19 cellular contexts compared by ENCODE assay signal in genomic region chr14:61911534-61911933, GRCh38.
DNase-seq lines count a peak whose midpoint lies in the region; ATAC-seq lines count a peak whose summit lies in the region.
"Had no signal": no experiment of that assay in that cellular context is flagged by ENCODE, and none has a peak within 500 bp of the region (broad histone marks: within the 10 kb centered on the region; RNA-seq: fewer than 3 reads in every experiment).

No MANE protein-coding gene starts in this region.

- ATAC-seq in stimulated activated memory B cell treated with anti-CD40 and anti-IgM and Interleukin-4, amounts not matched to agents 10 μg/mL and 1 μg/mL and 100 μg/mL, for 72 hours, result peak; percentile 51
- no peak for ATAC-seq in HG03175 (IDR thresholded peaks at IDR 0.05; ENCODE audit: unreplicated experiment)
- ATAC-seq in HG03520 (IDR thresholded peaks at IDR 0.05; ENCODE audit: unreplicated experiment), result no peak
- ATAC-seq: activated T-cell treated with anti-CD3 and anti-CD28 coated beads, Interleukin-2, amount 50 U/mL, for 72 hours; foreskin keratinocyte; T-helper 17 cell; WTC11 had no signal

- DNase-seq in NCI-H1436 (lab: John Stamatoyannopoulos, UW), result peak; percentile 24
- no peak for DNase-seq in NCI-H1436 treated with DMSO at 0.1 percent for 48 hours (lab: John Stamatoyannopoulos, UW)
- peak; percentile 47 for DNase-seq in NCI-H146 (lab: John Stamatoyannopoulos, UW)
- peak; percentile 64 for DNase-seq in cerebellar cortex (ENCODE audit: low spot score)
- DNase-seq in SW480 (ENCODE audit: low spot score), result no peak
- DNase-seq: activated CD8-positive, alpha-beta memory T cell treated with anti-CD3 and anti-CD28 coated beads for 24 hours; activated T-cell treated with anti-CD3 and anti-CD28 coated beads, Interleukin-2, amount 50 U/mL, for 72 hours; DND-41; foreskin keratinocyte; mesendoderm; nephron progenitor cell; stimulated activated CD4-positive, alpha-beta T cell treated with anti-CD3 and anti-CD28 coated beads, Interleukin-12 subunit alpha, Interleukin-12 subunit beta, amount 100 ng/mL, for 4 hours; T-helper 17 cell had no signal

- peaks cover 15% of the 10 kb centered on the region for H3K4me1 Mint-ChIP-seq in stimulated activated memory B cell treated with anti-CD40 and anti-IgM and Interleukin-4, amounts not matched to agents 10 μg/mL and 1 μg/mL and 100 μg/mL, for 72 hours
- H3K4me1 Mint-ChIP-seq: WTC11 had no signal

- no peaks in the 10 kb centered on the region for H3K27me3 Mint-ChIP-seq in stimulated activated memory B cell treated with anti-CD40 and anti-IgM and Interleukin-4, amounts not matched to agents 10 μg/mL and 1 μg/mL and 100 μg/mL, for 72 hours

- H3K4me3 Mint-ChIP-seq in stimulated activated memory B cell treated with anti-CD40 and anti-IgM and Interleukin-4, amounts not matched to agents 10 μg/mL and 1 μg/mL and 100 μg/mL, for 72 hours, result no peak overlapping the region
- H3K4me3 Mint-ChIP-seq: activated T-cell treated with anti-CD3 and anti-CD28 coated beads, Interleukin-2, amount 50 U/mL, for 72 hours; dendritic cell treated with granulocyte-macrophage colony-stimulating factor and Interleukin-4, amounts not matched to agents 40 ng/mL and 50 ng/mL, for 4 days; nephron progenitor cell; T-helper 17 cell; WTC11 had no signal

- H3K9me3 Mint-ChIP-seq in stimulated activated memory B cell treated with anti-CD40 and anti-IgM and Interleukin-4, amounts not matched to agents 10 μg/mL and 1 μg/mL and 100 μg/mL, for 72 hours, result no peaks in the 10 kb centered on the region
- H3K9me3 Mint-ChIP-seq: activated T-cell treated with anti-CD3 and anti-CD28 coated beads, Interleukin-2, amount 50 U/mL, for 72 hours; brain; dendritic cell treated with granulocyte-macrophage colony-stimulating factor and Interleukin-4, amounts not matched to agents 40 ng/mL and 50 ng/mL, for 4 days; nephron progenitor cell; WTC11 had no signal

- H3K27ac Mint-ChIP-seq in stimulated activated memory B cell treated with anti-CD40 and anti-IgM and Interleukin-4, amounts not matched to agents 10 μg/mL and 1 μg/mL and 100 μg/mL, for 72 hours, result no peak overlapping the region
- H3K27ac Mint-ChIP-seq: activated T-cell treated with anti-CD3 and anti-CD28 coated beads, Interleukin-2, amount 50 U/mL, for 72 hours; dendritic cell treated with granulocyte-macrophage colony-stimulating factor and Interleukin-4, amounts not matched to agents 40 ng/mL and 50 ng/mL, for 4 days; nephron progenitor cell; T-helper 17 cell; WTC11 had no signal

- no peaks in the 10 kb centered on the region for H3K36me3 Mint-ChIP-seq in stimulated activated memory B cell treated with anti-CD40 and anti-IgM and Interleukin-4, amounts not matched to agents 10 μg/mL and 1 μg/mL and 100 μg/mL, for 72 hours
- H3K36me3 Mint-ChIP-seq: brain, WTC11 had no signal

Comparison
In these comparisons a context has a peak if more than half of its experiments do, and no peak if none do; other contexts are left out.
1. DNase-seq: peak in NCI-H1436 (single experiment), NCI-H146 (single experiment) and cerebellar cortex (single experiment); none in NCI-H1436 treated with DMSO at 0.1 percent for 48 hours (single experiment) and SW480 (single experiment).